ENCODE assay signal across 8 cellular contexts in the genomic region with DNA sequence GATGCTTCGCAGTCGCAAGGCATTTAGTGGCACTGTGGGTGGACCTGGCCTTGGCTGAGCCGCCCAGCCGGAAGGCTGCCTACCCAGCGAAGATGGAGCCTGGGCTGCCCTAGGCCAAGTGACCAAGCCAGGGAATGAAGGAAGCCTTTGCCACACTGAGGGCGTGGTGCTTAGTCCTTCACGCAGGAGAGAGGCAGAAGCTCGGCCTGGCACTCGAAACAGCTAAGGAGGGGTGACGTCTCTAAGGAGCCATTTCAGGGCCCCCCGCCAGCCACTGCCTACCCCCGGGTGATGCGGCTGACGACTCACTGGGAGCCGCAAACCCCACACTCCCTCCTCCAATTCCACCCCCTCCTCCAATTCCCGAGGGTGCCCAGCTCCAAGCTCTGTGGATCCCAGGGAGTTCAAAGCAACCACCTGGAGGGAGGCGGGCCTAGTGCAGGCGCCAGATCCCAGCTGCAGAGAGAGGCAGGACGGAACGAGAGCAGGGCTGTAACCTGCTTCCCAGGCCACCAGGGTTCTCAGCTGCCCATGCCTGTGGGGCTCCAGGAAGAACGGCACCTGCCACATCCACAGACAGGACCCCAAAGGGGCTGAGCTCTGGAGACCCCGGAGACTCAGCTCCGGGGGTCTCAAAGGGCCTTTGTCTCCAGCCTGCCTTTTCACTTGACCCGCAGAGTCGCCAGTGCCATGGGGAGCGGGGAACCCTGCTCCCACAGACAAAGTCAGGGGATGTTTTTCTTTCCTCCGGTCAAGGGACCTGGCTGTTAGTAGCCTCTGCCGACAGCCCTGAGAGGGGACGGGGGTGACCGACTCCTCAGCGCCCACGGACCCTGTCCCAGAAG.
DNase-seq lines count a peak whose midpoint lies in the region; ATAC-seq and TF ChIP-seq lines count a peak whose summit lies in the region.

No MANE protein-coding gene starts in this region.

- H3K4me3 ChIP-seq in coronary artery (peak overlapping the region; percentile 86), muscle layer of duodenum (ENCODE audit: low read depth in 1 of 2, low read length in 2 of 2) (peak overlapping the region; percentile 66 to 73)

- peaks cover 9 to 16% of the 10 kb centered on the region in 2 donors for H3K4me1 ChIP-seq in muscle layer of duodenum (ENCODE audit: control insufficient read depth in 1 of 2, insufficient read depth in 2 of 2, low read length in 2 of 2)

- no peaks in the 10 kb centered on the region for H3K9me3 ChIP-seq in muscle layer of duodenum (ENCODE audit: control insufficient read depth in 1 of 2, low read length in 2 of 2)

- H3K36me3 Mint-ChIP-seq in immature natural killer cell = no peaks in the 10 kb centered on the region

- ATAC-seq in HG02588 (IDR thresholded peaks at IDR 0.05; ENCODE audit: unreplicated experiment) (no peak), GM21576 (IDR thresholded peaks at IDR 0.05; ENCODE audit: unreplicated experiment) (no peak)

- H3K36me3 ChIP-seq in muscle layer of duodenum (ENCODE audit: control insufficient read depth in 1 of 2, insufficient read depth in 2 of 2, low read length in 2 of 2) = no peaks in the 10 kb centered on the region

- H3K4me1 Mint-ChIP-seq in immature natural killer cell = no peaks in the 10 kb centered on the region

- no peak overlapping the region for H3K4me3 Mint-ChIP-seq in immature natural killer cell

- DNase-seq in ELR (ENCODE audit: low read depth) (peak; percentile 34), NCI-H2171 (lab: John Stamatoyannopoulos, UW) (peak; percentile 88), coronary artery (ENCODE audit: low spot score) (no peak), HEK293T (ENCODE audit: extremely low spot score) (no peak), immature natural killer cell (no peak)

- H3K9me3 Mint-ChIP-seq in immature natural killer cell = no peaks in the 10 kb centered on the region

- H3K27ac ChIP-seq in coronary artery (peak overlapping the region; percentile 77 to 93), muscle layer of duodenum (ENCODE audit: low read length) (no peak overlapping the region)

- H3K27ac Mint-ChIP-seq in immature natural killer cell = no peak overlapping the region

- TF ChIP-seq CTCF in coronary artery (IDR thresholded peaks at IDR 0.05) = no peak

- POLR2A ChIA-PET in HEK293T (lab: Yijun Ruan, JAX) = interaction anchor here (0.6 kb wide), 1 partner anchor 1458 kb away, joined by 3 read pairs; no protein-coding TSS in a partner anchor

- CTCF ChIA-PET in HEK293T (lab: Yijun Ruan, JAX) = no interaction called here

- no peaks in the 10 kb centered on the region for H3K27me3 ChIP-seq in muscle layer of duodenum (ENCODE audit: low read depth, low read length)

- peaks cover 0 to 6% (median 0%) of the 10 kb centered on the region in 3 donors for H3K27me3 Mint-ChIP-seq in immature natural killer cell (ENCODE audit: low read depth in 3 of 3)

TF ChIP-seq in HEK293T, 16 proteins besides CTCF, POLR2A, EP300 and RAD21:
- TF ChIP-seq NFRKB (IDR thresholded peaks at IDR 0.05) (no peak), ZNF384 (IDR thresholded peaks at IDR 0.05) (no peak)
TF ChIP-seq in HEK293T: peak in this region for 0.

Comparison
In these comparisons a context has a peak if more than half of its experiments do, and no peak if none do; other contexts are left out.
1. DNase-seq: peak in ELR (single experiment) and NCI-H2171 (single experiment); none in coronary artery (single experiment), HEK293T (single experiment) and immature natural killer cell (0 of 3).